Comparison of ENCODE assay signal across 8 cellular contexts in genomic region chr10:16817125-16818019, GRCh38. TPM values are rescaled to one million over a fixed set of nuclear protein-coding genes. Genes with fewer than 3 reads are reported as not detected.
A peak's percentile ranks its signal among the peaks of the same experiment; 100 is the strongest.
DNase-seq lines count a peak whose midpoint lies in the region; ATAC-seq, FAIRE-seq and TF ChIP-seq lines count a peak whose summit lies in the region.

RSU1 (minus strand) TSS chr10:16817424; CDS start chr10:16817081, 343 bp downstream.

- POLR2A ChIA-PET in T-cell (lab: Charles Lee): interaction anchor here in 1 of 2 donors (0.6 to 1.5 kb wide), 13 partner anchors 18 to 636 kb away, joined by 3 to 10 read pairs (median 4); partner anchors contain the start of genes PTER and TRDMT1

- peak; percentile 100 for FAIRE-seq in GM12891 (lab: Jason Lieb, UNC)

- H3K27ac ChIP-seq in adipose tissue (ENCODE audit: low read depth, low read length): peak within 1 kb of the TSS; percentile 89
- peak within 1 kb of the TSS; percentile 85 for H3K27ac ChIP-seq in cardiac muscle cell
- H3K27ac ChIP-seq in parathyroid adenoma: peak within 1 kb of the TSS; percentile 91
- H3K27ac ChIP-seq in tibial nerve: peak within 1 kb of the TSS; percentile 81 to 97 (median 92)

- ATAC-seq in HG02840 (IDR thresholded peaks at IDR 0.05; ENCODE audit: low FRiP score, unreplicated experiment) (peak; percentile 99), T-cell (replicated peaks in 1 of 4) (peak; percentile 96 to 100 (median 98))

- TF ChIP-seq CTCF in cardiac muscle cell (IDR thresholded peaks at IDR 0.05; ENCODE audit: low read depth, low read length) (no peak), parathyroid adenoma (IDR thresholded peaks at IDR 0.05) (no peak), tibial nerve (IDR thresholded peaks at IDR 0.05) (no peak)

- peak within 1 kb of the TSS; percentile 50 for H3K4me3 ChIP-seq in cardiac muscle cell
- H3K4me3 ChIP-seq in parathyroid adenoma (ENCODE audit: low read depth, low read length): peak within 1 kb of the TSS; percentile 91
- H3K4me3 ChIP-seq in tibial nerve: peak within 1 kb of the TSS; percentile 59 to 96 (median 74)

- peak within 1 kb of the TSS; percentile 93 to 97 (median 93) for H3K4me3 Mint-ChIP-seq in T-cell

- CTCF ChIA-PET in T-cell (lab: Charles Lee): interaction anchor here (0.6 to 1.5 kb wide), 19 partner anchors 8 to 915 kb away, joined by 3 to 9 read pairs (median 3); partner anchors contain the start of gene TRDMT1 (in 1 of the 2)

- H2AFZ ChIP-seq in parathyroid adenoma: peak within 1 kb of the TSS; percentile 82

- 0 to 1% (median 1%) methylated on average over 62 to 65 of the region's 65 CpGs for WGBS in adipose tissue, 3 donors
- WGBS in tibial nerve, 2 donors: 0 to 1% methylated on average over 43 to 60 of the region's 65 CpGs

- peak; percentile 87 to 95 for TF ChIP-seq EP300 in tibial nerve (IDR thresholded peaks at IDR 0.05)

- H3K27ac Mint-ChIP-seq in T-cell: peak within 1 kb of the TSS; percentile 96 to 97

- H3K79me2 ChIP-seq in parathyroid adenoma: peaks cover 13% of the 10 kb centered on the region

- peaks cover 0 to 10% (median 8%) of the 10 kb centered on the region in 3 donors for H3K9me3 Mint-ChIP-seq in T-cell

- H3K9ac ChIP-seq in parathyroid adenoma: no peak within 1 kb of the TSS

- peaks cover 10% of the 10 kb centered on the region for H3K4me1 ChIP-seq in cardiac muscle cell (ENCODE audit: low read depth)
- H3K4me1 ChIP-seq in parathyroid adenoma: peaks cover 5% of the 10 kb centered on the region
- peaks cover 0 to 33% (median 16%) of the 10 kb centered on the region in 4 donors for H3K4me1 ChIP-seq in tibial nerve

- H3K27me3 ChIP-seq in cardiac muscle cell (peaks cover 3% of the 10 kb centered on the region), parathyroid adenoma (ENCODE audit: control insufficient read depth, insufficient read depth, low read length) (no peaks in the 10 kb centered on the region), tibial nerve (no peaks in the 10 kb centered on the region)

- H3K4me1 Mint-ChIP-seq in T-cell: peaks cover 41 to 52% (median 42%) of the 10 kb centered on the region in 3 donors

- no peaks in the 10 kb centered on the region for H3K36me3 ChIP-seq in cardiac muscle cell
- H3K36me3 ChIP-seq in parathyroid adenoma (ENCODE audit: control insufficient read depth, insufficient read depth, low read length): no peaks in the 10 kb centered on the region
- H3K36me3 ChIP-seq in tibial nerve: peaks cover 0 to 13% (median 0%) of the 10 kb centered on the region in 3 donors

- H3K9me3 ChIP-seq in cardiac muscle cell (ENCODE audit: low read depth) (no peaks in the 10 kb centered on the region), parathyroid adenoma (ENCODE audit: control insufficient read depth, low read length) (no peaks in the 10 kb centered on the region), tibial nerve (peaks cover 0 to 8% (median 0%) of the 10 kb centered on the region in 4 donors)

- TF ChIP-seq POLR2A in GM12891 (IDR thresholded peaks at IDR 0.05; ENCODE audit: low read depth, low read length): peak; percentile 84
- peak; percentile 64 to 71 for TF ChIP-seq POLR2A in tibial nerve (IDR thresholded peaks at IDR 0.05)

- H3K27me3 Mint-ChIP-seq in T-cell: no peaks in the 10 kb centered on the region

- peak within 1 kb of the TSS; percentile 98 for H3K4me2 ChIP-seq in parathyroid adenoma (ENCODE audit: low read length)

- H3K36me3 Mint-ChIP-seq in T-cell: peaks cover 24% of the 10 kb centered on the region

- DNase-seq in GM12891 (ENCODE audit: insufficient read length, low spot score) (peak; percentile 94), NCI-H1436 treated with DMSO at 0.1 percent for 48 hours (lab: John Stamatoyannopoulos, UW) (peak; percentile 97), T-cell (peak; percentile 99 to 100 (median 100)), cardiac muscle cell (ENCODE audit: low read depth in 1 of 2, low spot score in 1 of 2) (peak; percentile 100), tibial nerve (ENCODE audit: low spot score in 2 of 2) (peak; percentile 99)

TF ChIP-seq in GM12891, 5 proteins besides CTCF, POLR2A, EP300 and RAD21:
- TF ChIP-seq POU2F2 (IDR thresholded peaks at IDR 0.05; ENCODE audit: low read depth, low read length) (no peak; the same call in 1 of the 2 replicates), TAF1 (IDR thresholded peaks at IDR 0.05; ENCODE audit: low read depth, low read length) (peak; percentile 74; the same call in 1 of the 2 replicates), SPI1 (IDR thresholded peaks at IDR 0.05; ENCODE audit: low read depth, low read length) (peak; percentile 27; the same call in 1 of the 2 replicates), POLR2AphosphoS5 (IDR thresholded peaks at IDR 0.05; ENCODE audit: low read depth, low read length) (peak; percentile 80)

RNA-seq across cellular contexts. Expression of gene RSU1, which starts in this region (rescaled TPM):
- 29.0 TPM for polyA plus RNA-seq in GM12891 (2012; ENCODE audit: low read depth, missing spikeins)
- total RNA-seq in T-cell (10 to 100 TPM; 49.5 to 60.4 (median 58.1) TPM), cardiac muscle cell (18.4 and 50.2 TPM in 2 replicates), tibial nerve (10 to 100 TPM; 25.1 to 61.6 (median 44.7) TPM)
- polyA plus RNA-seq in adipose tissue (10 to 100 TPM; 28.2 to 90.4 (median 73.8) TPM), cardiac muscle cell (47.1 and 69.7 TPM in 2 replicates)

Comparison
In these comparisons a context has a peak if more than half of its experiments do, and no peak if none do; other contexts are left out.
1. Peak in every context shown above with its lines: DNase-seq, ATAC-seq, H3K4me3 ChIP-seq and H3K27ac ChIP-seq.